15 cellular contexts compared by ENCODE assay signal in genomic region chr6:3869632-3870527, GRCh38. TPM values are rescaled to one million over a fixed set of nuclear protein-coding genes. Genes with fewer than 3 reads are reported as not detected.
DNase-seq lines count a peak whose midpoint lies in the region; TF ChIP-seq lines count a peak whose summit lies in the region.
"Had no signal": no experiment of that assay in that cellular context is flagged by ENCODE, and none has a peak within 500 bp of the region (broad histone marks: within the 10 kb centered on the region; RNA-seq: fewer than 3 reads in every experiment).

No MANE protein-coding gene starts in this region.

- H3K36me3 ChIP-seq in stomach, result no peaks in the 10 kb centered on the region
- H3K36me3 ChIP-seq: BLaER1, cardiac muscle cell, HAP-1 had no signal

- no peak overlapping the region for H3K4me3 ChIP-seq in stomach
- H3K4me3 ChIP-seq: BLaER1, cardiac muscle cell, HAP-1, SK-N-MC had no signal

- peak; percentile 35 for DNase-seq in stimulated activated CD4-positive, alpha-beta T cell treated with anti-CD3 and anti-CD28 coated beads, Interleukin-15, amount 100 ng/mL, for 24 hours
- DNase-seq in stimulated activated CD4-positive, alpha-beta T cell treated with anti-CD3 and anti-CD28 coated beads, Interleukin-12 subunit alpha, Interleukin-12 subunit beta, amount 100 ng/mL, for 4 hours, result no peak
- peak; percentile 29 for DNase-seq in T-helper 2 cell treated with Interferon-gamma antibody and Interleukin-4, amounts not matched to agents 5 μg/mL and 100 μg/mL, for 36 hours (ENCODE audit: low spot score)
- DNase-seq in kidney tubule cell (ENCODE audit: low spot score) (peak; percentile 83), stomach (peak; percentile 65), hypothalamus (lab: John Stamatoyannopoulos, UW) (no peak), HPDE6-E6E7 (ENCODE audit: extremely low spot score) (no peak), SK-N-DZ (ENCODE audit: low spot score) (no peak)
- DNase-seq: activated naive CD4-positive, alpha-beta T cell treated with anti-CD3 and anti-CD28 coated beads, Interleukin-2, amount 10 ng/mL, durations not matched to agents 7 days and 5 days; erythroblast; NCI-H2107 had no signal

- H3K36me3 Mint-ChIP-seq in T-helper 2 cell treated with Interferon-gamma antibody and Interleukin-4, amounts not matched to agents 5 μg/mL and 100 μg/mL, for 36 hours (ENCODE audit: low read depth), result peaks cover 2% of the 10 kb centered on the region
- H3K36me3 Mint-ChIP-seq: activated naive CD4-positive, alpha-beta T cell treated with anti-CD3 and anti-CD28 coated beads, Interleukin-2, amount 10 ng/mL, durations not matched to agents 7 days and 5 days had no signal

- TF ChIP-seq POLR2A in stomach (IDR thresholded peaks at IDR 0.05), result no peak

- H3K4me1 Mint-ChIP-seq in T-helper 2 cell treated with Interferon-gamma antibody and Interleukin-4, amounts not matched to agents 5 μg/mL and 100 μg/mL, for 36 hours (ENCODE audit: low read depth), result peaks cover 28% of the 10 kb centered on the region

- no peak for TF ChIP-seq CTCF in stomach (IDR thresholded peaks at IDR 0.05)

- WGBS in stomach, 5 donors, result 37 to 63% (median 48%) methylated on average over 15 to 16 of the region's 16 CpGs

- TF ChIP-seq EP300 in stomach (IDR thresholded peaks at IDR 0.05), result no peak

- peaks cover 10% of the 10 kb centered on the region for H3K9me3 Mint-ChIP-seq in T-helper 2 cell treated with Interferon-gamma antibody and Interleukin-4, amounts not matched to agents 5 μg/mL and 100 μg/mL, for 36 hours

- H3K4me3 Mint-ChIP-seq in T-helper 2 cell treated with Interferon-gamma antibody and Interleukin-4, amounts not matched to agents 5 μg/mL and 100 μg/mL, for 36 hours, result peak overlapping the region; percentile 58
- H3K4me3 Mint-ChIP-seq: activated naive CD4-positive, alpha-beta T cell treated with anti-CD3 and anti-CD28 coated beads, Interleukin-2, amount 10 ng/mL, durations not matched to agents 7 days and 5 days had no signal

- H3K27me3 Mint-ChIP-seq in T-helper 2 cell treated with Interferon-gamma antibody and Interleukin-4, amounts not matched to agents 5 μg/mL and 100 μg/mL, for 36 hours (ENCODE audit: low read depth), result peaks cover 12% of the 10 kb centered on the region

- peak overlapping the region in 2 of 5 donors; percentile 57 to 68 for H3K27ac ChIP-seq in stomach
- H3K27ac ChIP-seq: BLaER1, cardiac muscle cell, SK-N-MC had no signal

- intact Hi-C loops in stomach (cut with DNase I; ENCODE audit: low total_unique reads), result no loop called here

- no peaks in the 10 kb centered on the region for H3K27me3 ChIP-seq in stomach
- H3K27me3 ChIP-seq: BLaER1, cardiac muscle cell had no signal

- H3K4me1 ChIP-seq in stomach, result peaks cover 0 to 35% (median 3%) of the 10 kb centered on the region in 4 donors
- H3K4me1 ChIP-seq: BLaER1, HAP-1 had no signal

- H3K27ac Mint-ChIP-seq in T-helper 2 cell treated with Interferon-gamma antibody and Interleukin-4, amounts not matched to agents 5 μg/mL and 100 μg/mL, for 36 hours, result peak overlapping the region; percentile 70
- H3K27ac Mint-ChIP-seq: activated naive CD4-positive, alpha-beta T cell treated with anti-CD3 and anti-CD28 coated beads, Interleukin-2, amount 10 ng/mL, durations not matched to agents 7 days and 5 days had no signal

- no peaks in the 10 kb centered on the region for H3K9me3 ChIP-seq in stomach
- H3K9me3 ChIP-seq: BLaER1, HAP-1 had no signal

RNA-seq across cellular contexts. Expression of gene FAM50B, which starts 20.7 kb away (rescaled TPM):
- total RNA-seq in stomach, result 10 to 100 TPM in 1 of 5 donors, 1 to 10 TPM in 3, not detected in 1; 2.0 to 10.9 (median 3.7) TPM
- 10 to 100 TPM in 2 of 3 donors, 1 to 10 TPM in 1; 7.3 to 11.8 (median 11.6) TPM for polyA plus RNA-seq in stomach
- polyA plus RNA-seq in SK-N-DZ (2014; cell fraction: cytosol; rRNA removed), result 0.12 and 0.25 TPM in 2 replicates
- 0.16 TPM in 1 of 2 replicates, not detected in the other for polyA plus RNA-seq in SK-N-DZ (2014; cell fraction: nucleus; rRNA removed)

Comparison
In these comparisons a context has a peak if more than half of its experiments do, and no peak if none do; other contexts are left out.
1. DNase-seq: peak in stimulated activated CD4-positive, alpha-beta T cell treated with anti-CD3 and anti-CD28 coated beads, Interleukin-15, amount 100 ng/mL, for 24 hours (single experiment), T-helper 2 cell treated with Interferon-gamma antibody and Interleukin-4, amounts not matched to agents 5 μg/mL and 100 μg/mL, for 36 hours (single experiment), kidney tubule cell (single experiment) and stomach (single experiment); none in stimulated activated CD4-positive, alpha-beta T cell treated with anti-CD3 and anti-CD28 coated beads, Interleukin-12 subunit alpha, Interleukin-12 subunit beta, amount 100 ng/mL, for 4 hours (single experiment), hypothalamus (0 of 51), HPDE6-E6E7 (single experiment) and SK-N-DZ (single experiment).